Comparison of ENCODE assay signal across 24 cellular contexts in genomic region chr11:39589391-39589790, GRCh38.
"Had no signal": no experiment of that assay in that cellular context is flagged by ENCODE, and none has a peak within 500 bp of the region (broad histone marks: within the 10 kb centered on the region; RNA-seq: fewer than 3 reads in every experiment).

No MANE protein-coding gene starts in this region.

- H3K36me3 ChIP-seq: colonic mucosa, esophagus muscularis mucosa, esophagus squamous epithelium, gastrocnemius medialis, gastroesophageal sphincter, heart left ventricle, heart right ventricle had no signal

- ATAC-seq: effector memory CD8-positive, alpha-beta T cell; esophagus mucosa; foreskin keratinocyte; gastrocnemius medialis; gastroesophageal sphincter; heart left ventricle; heart right ventricle had no signal

- H3K27me3 ChIP-seq: colonic mucosa, dorsolateral prefrontal cortex, esophagus muscularis mucosa, esophagus squamous epithelium, foreskin keratinocyte, gastrocnemius medialis, gastroesophageal sphincter, heart left ventricle, heart right ventricle had no signal

- DNase-seq: colonic mucosa; cortex of kidney; dermis blood vessel endothelial cell; dorsolateral prefrontal cortex; effector CD4-positive, alpha-beta T cell; effector CD8-positive, alpha-beta T cell; effector memory CD4-positive, alpha-beta T cell; effector memory CD8-positive, alpha-beta T cell; endodermal cell; erythroblast; esophagus squamous epithelium; foreskin fibroblast; foreskin keratinocyte; foreskin melanocyte; gastrocnemius medialis; glutamatergic neuron; head of caudate nucleus; heart left ventricle; heart right ventricle had no signal

- H3K4me3 ChIP-seq: colonic mucosa, coronary artery, dorsolateral prefrontal cortex, esophagus muscularis mucosa, esophagus squamous epithelium, gastrocnemius medialis, gastroesophageal sphincter, heart left ventricle, heart right ventricle had no signal

- H3K27ac ChIP-seq: colonic mucosa, coronary artery, dorsolateral prefrontal cortex, epithelial cell of prostate, esophagus muscularis mucosa, esophagus squamous epithelium, foreskin keratinocyte, gastrocnemius medialis, gastroesophageal sphincter, heart left ventricle, heart right ventricle had no signal

- H3K9me3 ChIP-seq: colonic mucosa, esophagus muscularis mucosa, esophagus squamous epithelium, gastrocnemius medialis, gastroesophageal sphincter had no signal

- H3K4me1 ChIP-seq: colonic mucosa, esophagus muscularis mucosa, esophagus squamous epithelium, foreskin keratinocyte, gastrocnemius medialis, gastroesophageal sphincter, heart left ventricle, heart right ventricle had no signal
